In the genomic region with DNA sequence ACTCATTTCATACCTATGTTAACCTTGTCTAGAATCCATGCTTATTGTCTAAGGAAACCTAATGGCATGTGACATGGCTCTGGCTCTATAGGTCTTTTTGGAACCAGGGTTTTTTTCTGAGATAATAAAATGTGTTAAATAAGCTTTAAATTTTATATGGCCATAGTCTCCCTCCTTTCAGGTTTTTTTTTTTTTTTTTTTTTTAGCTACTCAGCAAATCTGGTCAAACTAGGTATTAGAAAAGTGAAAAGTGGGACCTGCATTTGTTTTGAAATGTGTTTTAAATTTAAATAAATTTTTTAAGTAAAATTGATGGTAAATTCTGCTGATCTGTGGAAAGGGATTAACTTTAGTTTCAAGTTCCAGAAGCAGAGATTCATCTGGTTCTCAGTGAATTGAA, we compare ENCODE assay signal across 31 cellular contexts. TPM values are rescaled to one million over a fixed set of nuclear protein-coding genes. Genes with fewer than 3 reads are reported as not detected.
"Had no signal": no experiment of that assay in that cellular context is flagged by ENCODE, and none has a peak within 500 bp of the region (broad histone marks: within the 10 kb centered on the region; RNA-seq: fewer than 3 reads in every experiment).

No MANE protein-coding gene starts in this region.

- H3K36me3 ChIP-seq: colonic mucosa, esophagus muscularis mucosa, heart right ventricle, lower lobe of right lung, prostate gland, right atrium auricular region, spleen, suprapubic skin, transverse colon, upper lobe of right lung, uterus had no signal

- H3K27ac Mint-ChIP-seq: dendritic cell treated with granulocyte-macrophage colony-stimulating factor and Interleukin-4, amounts not matched to agents 40 ng/mL and 50 ng/mL, for 4 days; endodermal cell; immature natural killer cell; naive B cell; natural killer cell treated with Interleukin-12 subunit alpha and Interleukin-12 subunit beta and Interleukin-15 and Interleukin-18, amount 100 ng/mL, for 72 hours; stimulated activated naive B cell treated with anti-CD40 and anti-IgM and Interleukin-4, amounts not matched to agents 10 μg/mL and 1 μg/mL and 100 μg/mL, for 72 hours; stimulated activated naive CD8-positive, alpha-beta T cell treated with anti-CD3 and anti-CD28 coated beads, Interleukin-15, amount 100 ng/mL, for 72 hours had no signal

- H3K27me3 Mint-ChIP-seq: dendritic cell treated with granulocyte-macrophage colony-stimulating factor and Interleukin-4, amounts not matched to agents 40 ng/mL and 50 ng/mL, for 4 days; natural killer cell treated with Interleukin-12 subunit alpha and Interleukin-12 subunit beta and Interleukin-15 and Interleukin-18, amount 100 ng/mL, for 72 hours; stimulated activated naive CD8-positive, alpha-beta T cell treated with anti-CD3 and anti-CD28 coated beads, Interleukin-15, amount 100 ng/mL, for 72 hours had no signal

- ATAC-seq: heart right ventricle; left ventricle myocardium superior; lower lobe of right lung; mucosa of descending colon; natural killer cell treated with Interleukin-12 subunit alpha and Interleukin-12 subunit beta and Interleukin-15 and Interleukin-18, amount 100 ng/mL, for 72 hours; stimulated activated naive CD8-positive, alpha-beta T cell treated with anti-CD3 and anti-CD28 coated beads, Interleukin-15, amount 100 ng/mL, for 72 hours; upper lobe of right lung had no signal

- DNase-seq: colonic mucosa; effector CD8-positive, alpha-beta T cell; endodermal cell; foreskin melanocyte; glutamatergic neuron; heart right ventricle; hypothalamus; immature natural killer cell; islet precursor cell; kidney glomerular epithelial cell; left colon; left ventricle myocardium superior; lower lobe of right lung; mucosa of descending colon; naive B cell; spleen; stimulated activated naive B cell treated with anti-CD40 and anti-IgM and Interleukin-4, amounts not matched to agents 10 μg/mL and 1 μg/mL and 100 μg/mL, for 72 hours; stimulated activated naive CD8-positive, alpha-beta T cell treated with anti-CD3 and anti-CD28 coated beads, Interleukin-15, amount 100 ng/mL, for 72 hours; transverse colon; upper lobe of right lung; uterus had no signal

- H3K4me3 Mint-ChIP-seq: dendritic cell treated with granulocyte-macrophage colony-stimulating factor and Interleukin-4, amounts not matched to agents 40 ng/mL and 50 ng/mL, for 4 days; endodermal cell; immature natural killer cell; naive B cell; natural killer cell treated with Interleukin-12 subunit alpha and Interleukin-12 subunit beta and Interleukin-15 and Interleukin-18, amount 100 ng/mL, for 72 hours; neural crest cell; stimulated activated naive B cell treated with anti-CD40 and anti-IgM and Interleukin-4, amounts not matched to agents 10 μg/mL and 1 μg/mL and 100 μg/mL, for 72 hours; stimulated activated naive CD8-positive, alpha-beta T cell treated with anti-CD3 and anti-CD28 coated beads, Interleukin-15, amount 100 ng/mL, for 72 hours had no signal

- H3K4me1 Mint-ChIP-seq: immature natural killer cell; naive B cell; neural crest cell; stimulated activated naive B cell treated with anti-CD40 and anti-IgM and Interleukin-4, amounts not matched to agents 10 μg/mL and 1 μg/mL and 100 μg/mL, for 72 hours; stimulated activated naive CD8-positive, alpha-beta T cell treated with anti-CD3 and anti-CD28 coated beads, Interleukin-15, amount 100 ng/mL, for 72 hours had no signal

- H3K9me3 Mint-ChIP-seq: neural crest cell had no signal

- H3K27ac ChIP-seq: colonic mucosa, epithelial cell of prostate, esophagus muscularis mucosa, heart right ventricle, lower lobe of right lung, right atrium auricular region, skin epidermis, spleen, suprapubic skin, transverse colon, upper lobe of right lung, uterus had no signal

- H3K36me3 Mint-ChIP-seq: immature natural killer cell; natural killer cell treated with Interleukin-12 subunit alpha and Interleukin-12 subunit beta and Interleukin-15 and Interleukin-18, amount 100 ng/mL, for 72 hours had no signal

- H3K4me1 ChIP-seq: colonic mucosa, lower lobe of right lung, prostate gland, right atrium auricular region, upper lobe of right lung, uterus had no signal

- H3K9me3 ChIP-seq: colonic mucosa, esophagus muscularis mucosa, lower lobe of right lung, mucosa of descending colon, prostate gland, right atrium auricular region, suprapubic skin, transverse colon, upper lobe of right lung, uterus had no signal

- H3K4me3 ChIP-seq: colonic mucosa, esophagus muscularis mucosa, heart right ventricle, lower lobe of right lung, mucosa of descending colon, prostate gland, right atrium auricular region, skin epidermis, spleen, suprapubic skin, transverse colon, upper lobe of right lung, uterus had no signal

- H3K27me3 ChIP-seq: colonic mucosa, esophagus muscularis mucosa, heart right ventricle, right atrium auricular region, spleen, suprapubic skin, transverse colon, upper lobe of right lung, uterus had no signal

RNA-seq across cellular contexts. Expression of a gene that starts 52.1 kb away (rescaled TPM):
- total RNA-seq: chondrocyte; colonic mucosa; left ventricle myocardium superior; natural killer cell treated with Interleukin-12 subunit alpha and Interleukin-12 subunit beta and Interleukin-15 and Interleukin-18, amount 100 ng/mL, for 72 hours; neural crest cell; upper lobe of right lung had no signal
- polyA plus RNA-seq: heart right ventricle, immature natural killer cell, spleen had no signal
